9 cellular contexts compared by ENCODE assay signal in the genomic region with DNA sequence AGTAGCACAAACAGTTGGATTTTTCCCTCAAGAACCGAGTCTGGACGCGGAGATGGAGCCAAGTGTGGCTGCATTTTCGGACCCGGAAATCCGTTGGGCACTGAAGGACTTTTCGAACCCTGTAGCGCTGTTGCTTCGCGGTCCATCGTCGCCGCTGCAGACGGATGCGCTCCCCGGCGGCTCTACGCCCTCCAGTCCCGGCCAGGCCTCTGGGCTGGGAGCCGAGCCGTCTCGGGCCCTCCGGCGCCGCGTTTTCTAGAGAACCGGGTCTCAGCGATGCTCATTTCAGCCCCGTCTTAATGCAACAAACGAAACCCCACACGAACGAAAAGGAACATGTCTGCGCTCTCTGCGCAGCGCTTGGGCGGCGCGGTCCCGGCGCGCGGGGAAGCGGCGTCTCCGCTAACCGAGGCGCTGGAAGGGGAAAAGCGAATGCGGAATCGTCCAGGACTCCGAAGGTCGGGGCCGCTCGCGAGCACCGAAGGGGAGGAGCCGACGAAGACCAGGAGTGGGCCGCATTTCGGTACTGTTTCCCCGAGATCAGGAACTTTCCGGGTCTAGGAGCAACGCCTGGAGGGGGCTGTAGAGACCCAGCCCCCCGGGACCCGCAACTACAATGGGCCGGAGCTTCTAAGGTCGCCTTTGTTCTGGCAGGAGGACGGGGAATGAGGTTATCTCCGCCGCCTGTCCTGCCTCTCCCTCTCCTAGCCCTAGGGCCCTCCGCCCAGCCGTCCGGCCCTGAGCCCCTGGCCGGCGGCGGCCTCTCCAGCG.
A peak's percentile ranks its signal among the peaks of the same experiment; 100 is the strongest.
DNase-seq lines count a peak whose midpoint lies in the region; ATAC-seq and FAIRE-seq lines count a peak whose summit lies in the region.
"Had no signal": no experiment of that assay in that cellular context is flagged by ENCODE, and none has a peak within 500 bp of the region (broad histone marks: within the 10 kb centered on the region; RNA-seq: fewer than 3 reads in every experiment).

No MANE protein-coding gene starts in this region.

- peak; percentile 61 for DNase-seq in activated T-cell treated with anti-CD3 and anti-CD28 coated beads, Interleukin-2, amount 50 U/mL, for 24 hours
- DNase-seq in activated T-cell treated with anti-CD3 and anti-CD28 coated beads, Interleukin-2, amount 50 U/mL, for 1 hour: no peak
- DNase-seq in activated T-cell treated with anti-CD3 and anti-CD28 coated beads, Interleukin-2, amount 50 U/mL, for 48 hours: peak; percentile 52 to 63
- DNase-seq in RCC 7860 (ENCODE audit: low spot score) (no peak), NCI-H1417 treated with DMSO at 0.1 percent for 48 hours (lab: John Stamatoyannopoulos, UW) (no peak)
- DNase-seq: NCI-H2029 had no signal

- peaks cover 83% of the 10 kb centered on the region for H3K27me3 Mint-ChIP-seq in activated T-cell treated with anti-CD3 and anti-CD28 coated beads, Interleukin-2, amount 50 U/mL, for 24 hours

- H3K4me3 ChIP-seq in iPS-18c (ENCODE audit: insufficient read depth, low read depth, low read length) (peak overlapping the region; percentile 53), subcutaneous abdominal adipose tissue (ENCODE audit: low read depth in 1 of 5, low read length in 5 of 5) (peak overlapping the region; percentile 40 to 55 (median 53))

- H3K27ac Mint-ChIP-seq in activated T-cell treated with anti-CD3 and anti-CD28 coated beads, Interleukin-2, amount 50 U/mL, for 24 hours: no peak overlapping the region

- H3K36me3 ChIP-seq in subcutaneous abdominal adipose tissue (ENCODE audit: control insufficient read depth in 5 of 5, insufficient read depth in 5 of 5, low read length in 5 of 5): no peaks in the 10 kb centered on the region

- peaks cover 0 to 61% (median 56%) of the 10 kb centered on the region in 5 donors for H3K4me1 ChIP-seq in subcutaneous abdominal adipose tissue (ENCODE audit: control insufficient read depth in 5 of 5, insufficient read depth in 5 of 5, low read length in 5 of 5)

- no peak for FAIRE-seq in RCC 7860 (lab: Jason Lieb, UNC)

- peak overlapping the region in 1 of 5 donors; percentile 23 for H3K9ac ChIP-seq in subcutaneous abdominal adipose tissue (ENCODE audit: low read length in 5 of 5)

- peaks cover 73 to 92% (median 90%) of the 10 kb centered on the region in 5 donors for H3K27me3 ChIP-seq in subcutaneous abdominal adipose tissue (ENCODE audit: control insufficient read depth in 5 of 5, insufficient read depth in 4 of 5, low read length in 5 of 5)

- H3K4me1 Mint-ChIP-seq in activated T-cell treated with anti-CD3 and anti-CD28 coated beads, Interleukin-2, amount 50 U/mL, for 24 hours (ENCODE audit: low read depth): peaks cover 37% of the 10 kb centered on the region

- H3K36me3 Mint-ChIP-seq in activated T-cell treated with anti-CD3 and anti-CD28 coated beads, Interleukin-2, amount 50 U/mL, for 24 hours (ENCODE audit: low read depth): no peaks in the 10 kb centered on the region

- no peak overlapping the region for H3K27ac ChIP-seq in subcutaneous abdominal adipose tissue (ENCODE audit: low read depth, low read length)

- H3K9me3 ChIP-seq in iPS-18c (ENCODE audit: control insufficient read depth, insufficient read depth, low read length) (peaks cover 2% of the 10 kb centered on the region), subcutaneous abdominal adipose tissue (ENCODE audit: control insufficient read depth in 5 of 5, low read length in 5 of 5) (no peaks in the 10 kb centered on the region)

- H3K9me3 Mint-ChIP-seq in activated T-cell treated with anti-CD3 and anti-CD28 coated beads, Interleukin-2, amount 50 U/mL, for 24 hours: no peaks in the 10 kb centered on the region

- H3K4me3 Mint-ChIP-seq in activated T-cell treated with anti-CD3 and anti-CD28 coated beads, Interleukin-2, amount 50 U/mL, for 24 hours: peak overlapping the region; percentile 64

- ATAC-seq in HG02678 (IDR thresholded peaks at IDR 0.05; ENCODE audit: unreplicated experiment): no peak

Comparison
In these comparisons a context has a peak if more than half of its experiments do, and no peak if none do; other contexts are left out.
1. DNase-seq: peak in activated T-cell treated with anti-CD3 and anti-CD28 coated beads, Interleukin-2, amount 50 U/mL, for 24 hours (single experiment) and activated T-cell treated with anti-CD3 and anti-CD28 coated beads, Interleukin-2, amount 50 U/mL, for 48 hours (2 of 2); none in activated T-cell treated with anti-CD3 and anti-CD28 coated beads, Interleukin-2, amount 50 U/mL, for 1 hour (single experiment), RCC 7860 (single experiment) and NCI-H1417 treated with DMSO at 0.1 percent for 48 hours (single experiment).